22 cellular contexts compared by ENCODE assay signal in genomic region chr4:88809561-88810219, GRCh38.
DNase-seq lines count a peak whose midpoint lies in the region; ATAC-seq and TF ChIP-seq lines count a peak whose summit lies in the region.
"Had no signal": no experiment of that assay in that cellular context is flagged by ENCODE, and none has a peak within 500 bp of the region (broad histone marks: within the 10 kb centered on the region; RNA-seq: fewer than 3 reads in every experiment).

No MANE protein-coding gene starts in this region.

- no peak for ATAC-seq in gastrocnemius medialis
- no peak for ATAC-seq in GM21423 (IDR thresholded peaks at IDR 0.05; ENCODE audit: unreplicated experiment)
- ATAC-seq: GM12878, Panc1 had no signal

- no peaks in the 10 kb centered on the region for H3K9me3 Mint-ChIP-seq in endodermal cell
- H3K9me3 Mint-ChIP-seq: naive B cell had no signal

- H3K27me3 ChIP-seq in layer of hippocampus (ENCODE audit: control insufficient read depth, insufficient read depth, low read length) = no peaks in the 10 kb centered on the region
- H3K27me3 ChIP-seq in gastrocnemius medialis = no peaks in the 10 kb centered on the region
- H3K27me3 ChIP-seq in endodermal cell (ENCODE audit: control insufficient read depth, insufficient read depth, low read length, poor library complexity, severe bottlenecking) = no peaks in the 10 kb centered on the region

- in situ Hi-C loops in gastrocnemius medialis (cut with MboI; ENCODE audit: low sequenced_read_pairs in 4 of 4) = loop anchor here in 3 of 4 donors (10.0 kb wide), 3 partner anchors 95 to 215 kb away; no protein-coding TSS in a partner anchor

- H3K4me3 ChIP-seq in coronary artery (peak overlapping the region; percentile 3), gastrocnemius medialis (peak overlapping the region; percentile 8 to 37 (median 21)), endodermal cell (ENCODE audit: low read length) (no peak overlapping the region)
- H3K4me3 ChIP-seq: GM12878, smooth muscle cell had no signal

- no peak for TF ChIP-seq POLR2A in gastrocnemius medialis (IDR thresholded peaks at IDR 0.05)

- H3K27ac Mint-ChIP-seq in endodermal cell = no peak overlapping the region
- H3K27ac Mint-ChIP-seq: activated naive CD8-positive, alpha-beta T cell; naive B cell had no signal

- intact Hi-C loops in gastrocnemius medialis (cut with DNase I; ENCODE audit: low total_unique reads) = no loop called here

- no peak overlapping the region for H3K4me3 Mint-ChIP-seq in endodermal cell
- H3K4me3 Mint-ChIP-seq: activated naive CD8-positive, alpha-beta T cell; naive B cell had no signal

- H3K27ac ChIP-seq in coronary artery (no peak overlapping the region), layer of hippocampus (ENCODE audit: low read depth, low read length) (peak overlapping the region; percentile 9), gastrocnemius medialis (peak overlapping the region in 3 of 4 donors; percentile 1 to 26 (median 2)), endodermal cell (ENCODE audit: low read depth, low read length) (no peak overlapping the region)

- 82 to 92% methylated on average over 2 to 5 of the region's 5 CpGs for WGBS in endodermal cell (ENCODE audit: insufficient coverage in 1 of 2, insufficient read length in 1 of 2), 2 experiments

- H3K4me1 ChIP-seq in gastrocnemius medialis = peaks cover 42 to 55% of the 10 kb centered on the region in 2 donors
- no peaks in the 10 kb centered on the region for H3K4me1 ChIP-seq in endodermal cell (ENCODE audit: control insufficient read depth, insufficient read depth, low read length)

- H3K9me3 ChIP-seq in gastrocnemius medialis (no peaks in the 10 kb centered on the region), endodermal cell (ENCODE audit: control insufficient read depth, low read length) (no peaks in the 10 kb centered on the region)

- peak; percentile 24 for DNase-seq in H4 (ENCODE audit: low spot score)
- DNase-seq in coronary artery (ENCODE audit: low spot score) = no peak
- peak in 1 of 2 donors; percentile 11 for DNase-seq in gastrocnemius medialis
- no peak for DNase-seq in stimulated activated CD4-positive, alpha-beta T cell treated with anti-CD3 and anti-CD28 coated beads, Interleukin-2, amount 100 ng/mL, for 24 hours
- DNase-seq in iPS-NIHi11 (ENCODE audit: low spot score) = no peak
- DNase-seq in endodermal cell = no peak
- DNase-seq: activated CD4-positive, alpha-beta T cell treated with anti-CD3 and anti-CD28 coated beads for 1 hour; activated CD8-positive, alpha-beta memory T cell treated with anti-CD3 and anti-CD28 coated beads for 24 hours; dermis blood vessel endothelial cell; KBM-7; MV-4-11; naive B cell; NCI-H187 treated with DMSO at 0.1 percent for 48 hours; NCI-H226; NCI-H82; stimulated activated CD4-positive, alpha-beta T cell treated with anti-CD3 and anti-CD28 coated beads, Interleukin-4, amount 100 ng/mL, for 4 hours had no signal

- TF ChIP-seq CTCF in coronary artery (IDR thresholded peaks at IDR 0.05) = no peak
- TF ChIP-seq CTCF in gastrocnemius medialis (IDR thresholded peaks at IDR 0.05 in 4 of 5, conservative IDR thresholded peaks at IDR 0.05 in 1 of 5) = no peak
- no peak for TF ChIP-seq CTCF in endodermal cell (conservative IDR thresholded peaks at IDR 0.05)

- H3K36me3 ChIP-seq in gastrocnemius medialis = no peaks in the 10 kb centered on the region
- H3K36me3 ChIP-seq in endodermal cell (ENCODE audit: control insufficient read depth, insufficient read depth, low read length) = no peaks in the 10 kb centered on the region

- no peaks in the 10 kb centered on the region for H3K27me3 Mint-ChIP-seq in endodermal cell (ENCODE audit: insufficient read depth)
- H3K27me3 Mint-ChIP-seq: naive B cell had no signal

- no peaks in the 10 kb centered on the region for H3K36me3 Mint-ChIP-seq in endodermal cell (ENCODE audit: low read depth)
- H3K36me3 Mint-ChIP-seq: naive B cell had no signal

- no peak overlapping the region for H3K9ac ChIP-seq in endodermal cell (ENCODE audit: extremely low read depth, low read length, poor library complexity, severe bottlenecking)

- H3K4me1 Mint-ChIP-seq in endodermal cell = no peaks in the 10 kb centered on the region
- H3K4me1 Mint-ChIP-seq: naive B cell had no signal

Comparison
In these comparisons a context has a peak if more than half of its experiments do, and no peak if none do; other contexts are left out.
1. H3K27ac ChIP-seq: peak in layer of hippocampus (single experiment) and gastrocnemius medialis (3 of 4); none in coronary artery (0 of 2) and endodermal cell (single experiment).